ENCODE assay signal across 22 cellular contexts in the genomic region with DNA sequence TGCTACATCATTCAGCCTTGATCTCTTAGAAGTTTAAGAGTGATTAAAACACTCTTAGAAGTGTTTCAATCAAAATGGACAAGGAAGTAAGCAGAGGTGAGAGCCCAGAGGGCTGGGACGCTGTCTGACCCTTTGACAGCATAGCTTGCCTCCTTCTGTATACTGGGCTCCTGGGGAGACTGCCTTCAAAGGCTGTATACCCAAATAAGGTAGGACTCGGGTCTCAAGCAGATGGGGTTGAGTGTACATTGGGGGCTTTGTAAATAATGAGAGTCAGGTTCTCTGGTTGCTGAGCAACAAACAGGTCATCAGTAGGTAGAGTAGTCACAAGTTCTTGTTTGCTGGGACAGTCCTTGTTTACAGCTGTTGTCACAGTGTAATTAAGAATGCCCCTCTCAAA.
"Had no signal": no experiment of that assay in that cellular context is flagged by ENCODE, and none has a peak within 500 bp of the region (broad histone marks: within the 10 kb centered on the region; RNA-seq: fewer than 3 reads in every experiment).

No MANE protein-coding gene starts in this region.

- H3K9me3 ChIP-seq: esophagus squamous epithelium, lower lobe of right lung, ovary, suprapubic skin, transverse colon, upper lobe of right lung, uterus had no signal

- H3K9me3 Mint-ChIP-seq: natural killer cell; stimulated activated naive CD8-positive, alpha-beta T cell treated with anti-CD3 and anti-CD28 coated beads, Interleukin-15, amount 100 ng/mL, for 72 hours had no signal

- H3K4me3 Mint-ChIP-seq: natural killer cell; stimulated activated naive CD8-positive, alpha-beta T cell treated with anti-CD3 and anti-CD28 coated beads, Interleukin-15, amount 100 ng/mL, for 72 hours had no signal

- H3K36me3 ChIP-seq: esophagus squamous epithelium, lower lobe of right lung, ovary, suprapubic skin, transverse colon, upper lobe of right lung, uterus had no signal

- H3K36me3 Mint-ChIP-seq: natural killer cell had no signal

- H3K27ac Mint-ChIP-seq: natural killer cell; stimulated activated naive CD8-positive, alpha-beta T cell treated with anti-CD3 and anti-CD28 coated beads, Interleukin-15, amount 100 ng/mL, for 72 hours had no signal

- H3K4me1 Mint-ChIP-seq: natural killer cell; stimulated activated naive CD8-positive, alpha-beta T cell treated with anti-CD3 and anti-CD28 coated beads, Interleukin-15, amount 100 ng/mL, for 72 hours had no signal

- H3K27ac ChIP-seq: coronary artery, esophagus squamous epithelium, lower lobe of right lung, ovary, suprapubic skin, transverse colon, upper lobe of right lung, uterus had no signal

- H3K4me3 ChIP-seq: coronary artery, esophagus squamous epithelium, lower lobe of right lung, ovary, smooth muscle cell, suprapubic skin, transverse colon, upper lobe of right lung, uterus had no signal

- ATAC-seq: left ventricle myocardium superior; lower lobe of right lung; natural killer cell; sciatic nerve; stimulated activated naive CD8-positive, alpha-beta T cell treated with anti-CD3 and anti-CD28 coated beads, Interleukin-15, amount 100 ng/mL, for 72 hours; upper lobe of right lung had no signal

- H3K27me3 ChIP-seq: esophagus squamous epithelium, ovary, suprapubic skin, transverse colon, upper lobe of right lung, uterus had no signal

- H3K4me1 ChIP-seq: esophagus squamous epithelium, lower lobe of right lung, suprapubic skin, transverse colon, upper lobe of right lung, uterus had no signal

- H3K27me3 Mint-ChIP-seq: stimulated activated naive CD8-positive, alpha-beta T cell treated with anti-CD3 and anti-CD28 coated beads, Interleukin-15, amount 100 ng/mL, for 72 hours had no signal

- DNase-seq: dermis blood vessel endothelial cell; effector memory CD4-positive, alpha-beta T cell; esophagus squamous epithelium; hypothalamus; left ventricle myocardium superior; lower lobe of right lung; natural killer cell; occipital lobe; ovary; stimulated activated CD4-positive, alpha-beta T cell treated with anti-CD3 and anti-CD28 coated beads, Interleukin-12 subunit alpha, Interleukin-12 subunit beta, amount 100 ng/mL, for 4 hours; stimulated activated CD4-positive, alpha-beta T cell treated with anti-CD3 and anti-CD28 coated beads, Interleukin-1b, Interleukin-23, amount 100 ng/mL, for 48 hours; stimulated activated CD4-positive, alpha-beta T cell treated with anti-CD3 and anti-CD28 coated beads, Interleukin-4, amount 100 ng/mL, for 1 hour; stimulated activated CD8-positive, alpha-beta memory T cell treated with anti-CD3 and anti-CD28 coated beads, Interleukin-4, amount 100 ng/mL, for 48 hours; stimulated activated naive CD4-positive, alpha-beta T cell; stimulated activated naive CD8-positive, alpha-beta T cell treated with anti-CD3 and anti-CD28 coated beads, Interleukin-15, amount 100 ng/mL, for 72 hours; transverse colon; upper lobe of right lung; uterus had no signal
